10 cellular contexts compared by ENCODE assay signal in the genomic region with DNA sequence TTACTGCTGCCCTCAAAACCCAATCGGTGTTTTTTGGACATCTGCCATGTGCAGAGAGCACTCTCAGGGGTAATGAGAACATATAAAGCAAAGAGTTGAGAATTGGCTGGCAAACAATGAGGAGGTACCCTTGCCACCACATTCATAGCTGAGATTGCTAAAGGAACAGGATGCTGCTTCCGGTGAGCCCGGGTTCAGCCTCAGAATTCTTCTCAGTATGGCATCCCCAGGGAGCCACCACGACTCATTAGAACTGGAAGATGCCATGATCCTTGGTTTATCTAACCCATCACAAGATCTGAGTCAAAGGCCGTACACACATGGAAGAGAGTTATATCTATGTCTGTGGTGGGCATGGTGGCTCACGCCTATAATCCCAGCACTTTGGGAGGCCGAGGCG.
DNase-seq lines count a peak whose midpoint lies in the region; ATAC-seq and TF ChIP-seq lines count a peak whose summit lies in the region.
"Had no signal": no experiment of that assay in that cellular context is flagged by ENCODE, and none has a peak within 500 bp of the region (broad histone marks: within the 10 kb centered on the region; RNA-seq: fewer than 3 reads in every experiment).

No MANE protein-coding gene starts in this region.

- peaks cover 93% of the 10 kb centered on the region for H3K36me3 Mint-ChIP-seq in activated CD4-positive, alpha-beta T cell treated with anti-CD3 and anti-CD28 coated beads for 36 hours (ENCODE audit: low read depth)
- H3K36me3 Mint-ChIP-seq in stimulated activated memory B cell treated with anti-CD40 and anti-IgM and Interleukin-4, amounts not matched to agents 10 μg/mL and 1 μg/mL and 100 μg/mL, for 72 hours, result peaks cover 83% of the 10 kb centered on the region
- peaks cover 15 to 81% (median 36%) of the 10 kb centered on the region in 3 donors for H3K36me3 Mint-ChIP-seq in CD8-positive, alpha-beta memory T cell

- no peaks in the 10 kb centered on the region for H3K27me3 ChIP-seq in breast epithelium
- H3K27me3 ChIP-seq in CD8-positive, alpha-beta memory T cell (ENCODE audit: insufficient read depth, low read length, poor library complexity, severe bottlenecking), result no peaks in the 10 kb centered on the region
- H3K27me3 ChIP-seq: gastroesophageal sphincter had no signal

- peak overlapping the region in 1 of 3 donors; percentile 9 for H3K4me3 ChIP-seq in breast epithelium
- H3K4me3 ChIP-seq in CD8-positive, alpha-beta memory T cell (ENCODE audit: low read length), result no peak overlapping the region
- H3K4me3 ChIP-seq: gastroesophageal sphincter had no signal

- intact Hi-C loops in activated CD4-positive, alpha-beta T cell treated with anti-CD3 and anti-CD28 coated beads for 36 hours (cut with DNase I, micrococcal nuclease), result no loop called here
- intact Hi-C loops in breast epithelium (cut with DNase I; ENCODE audit: low total_unique reads), result no loop called here

- H3K27me3 Mint-ChIP-seq in activated CD4-positive, alpha-beta T cell treated with anti-CD3 and anti-CD28 coated beads for 36 hours, result no peaks in the 10 kb centered on the region
- no peaks in the 10 kb centered on the region for H3K27me3 Mint-ChIP-seq in stimulated activated memory B cell treated with anti-CD40 and anti-IgM and Interleukin-4, amounts not matched to agents 10 μg/mL and 1 μg/mL and 100 μg/mL, for 72 hours
- no peaks in the 10 kb centered on the region for H3K27me3 Mint-ChIP-seq in CD8-positive, alpha-beta memory T cell

- peaks cover 3 to 39% of the 10 kb centered on the region in 2 donors for H3K4me1 ChIP-seq in breast epithelium
- peaks cover 7% of the 10 kb centered on the region for H3K4me1 ChIP-seq in CD8-positive, alpha-beta memory T cell (ENCODE audit: insufficient read depth, low read length)

- no peak for DNase-seq in activated CD4-positive, alpha-beta T cell treated with anti-CD3 and anti-CD28 coated beads for 36 hours
- DNase-seq in activated CD4-positive, alpha-beta T cell treated with anti-CD3 and anti-CD28 coated beads for 4 hours, result no peak
- peak; percentile 71 for DNase-seq in NCI-H345 (lab: John Stamatoyannopoulos, UW)
- DNase-seq in breast epithelium (ENCODE audit: low spot score in 2 of 2), result no peak
- no peak for DNase-seq in CD8-positive, alpha-beta memory T cell
- DNase-seq: NCI-H524 had no signal

- CTCF ChIA-PET in activated CD4-positive, alpha-beta T cell treated with anti-CD3 and anti-CD28 coated beads for 36 hours (lab: Charles Lee), result interaction anchor here (0.9 to 1.3 kb wide), 2 partner anchors 10 to 325 kb away, joined by 3 to 5 read pairs; no protein-coding TSS in a partner anchor
- CTCF ChIA-PET in CD8-positive, alpha-beta memory T cell (lab: Charles Lee), result no interaction called here

- H3K27ac Mint-ChIP-seq in activated CD4-positive, alpha-beta T cell treated with anti-CD3 and anti-CD28 coated beads for 36 hours, result peak overlapping the region; percentile 65
- H3K27ac Mint-ChIP-seq in stimulated activated memory B cell treated with anti-CD40 and anti-IgM and Interleukin-4, amounts not matched to agents 10 μg/mL and 1 μg/mL and 100 μg/mL, for 72 hours, result peak overlapping the region; percentile 96
- peak overlapping the region in 3 of 8 donors; percentile 27 to 63 (median 50) for H3K27ac Mint-ChIP-seq in CD8-positive, alpha-beta memory T cell

- ATAC-seq in activated CD4-positive, alpha-beta T cell treated with anti-CD3 and anti-CD28 coated beads for 36 hours, result no peak
- ATAC-seq in stimulated activated memory B cell treated with anti-CD40 and anti-IgM and Interleukin-4, amounts not matched to agents 10 μg/mL and 1 μg/mL and 100 μg/mL, for 72 hours, result no peak
- ATAC-seq in HG03097 (IDR thresholded peaks at IDR 0.05; ENCODE audit: low FRiP score, unreplicated experiment) (no peak), GM18909 (IDR thresholded peaks at IDR 0.05; ENCODE audit: poor library complexity, unreplicated experiment) (no peak)
- ATAC-seq: gastroesophageal sphincter had no signal

- no peak for TF ChIP-seq POLR2A in breast epithelium (IDR thresholded peaks at IDR 0.05)

- POLR2A ChIA-PET in activated CD4-positive, alpha-beta T cell treated with anti-CD3 and anti-CD28 coated beads for 36 hours (lab: Charles Lee), result no interaction called here
- POLR2A ChIA-PET in CD8-positive, alpha-beta memory T cell (lab: Charles Lee), result no interaction called here

- H3K27ac ChIP-seq in breast epithelium, result peak overlapping the region; percentile 65 to 79
- H3K27ac ChIP-seq in CD8-positive, alpha-beta memory T cell (ENCODE audit: low read depth, low read length), result no peak overlapping the region

- TF ChIP-seq CTCF in breast epithelium (IDR thresholded peaks at IDR 0.05), result no peak

- H3K4me3 Mint-ChIP-seq in activated CD4-positive, alpha-beta T cell treated with anti-CD3 and anti-CD28 coated beads for 36 hours, result no peak overlapping the region
- H3K4me3 Mint-ChIP-seq in stimulated activated memory B cell treated with anti-CD40 and anti-IgM and Interleukin-4, amounts not matched to agents 10 μg/mL and 1 μg/mL and 100 μg/mL, for 72 hours, result no peak overlapping the region
- H3K4me3 Mint-ChIP-seq in CD8-positive, alpha-beta memory T cell, result no peak overlapping the region

- no peaks in the 10 kb centered on the region for H3K36me3 ChIP-seq in breast epithelium
- peaks cover 9% of the 10 kb centered on the region for H3K36me3 ChIP-seq in CD8-positive, alpha-beta memory T cell (ENCODE audit: insufficient read depth, low read length)

- H3K9me3 Mint-ChIP-seq in activated CD4-positive, alpha-beta T cell treated with anti-CD3 and anti-CD28 coated beads for 36 hours (ENCODE audit: low read depth), result peaks cover 3% of the 10 kb centered on the region
- H3K9me3 Mint-ChIP-seq in stimulated activated memory B cell treated with anti-CD40 and anti-IgM and Interleukin-4, amounts not matched to agents 10 μg/mL and 1 μg/mL and 100 μg/mL, for 72 hours, result no peaks in the 10 kb centered on the region
- no peaks in the 10 kb centered on the region for H3K9me3 Mint-ChIP-seq in CD8-positive, alpha-beta memory T cell

- no peaks in the 10 kb centered on the region for H3K9me3 ChIP-seq in breast epithelium
- no peaks in the 10 kb centered on the region for H3K9me3 ChIP-seq in CD8-positive, alpha-beta memory T cell (ENCODE audit: low read length)
- H3K9me3 ChIP-seq: gastroesophageal sphincter had no signal

- peaks cover 91% of the 10 kb centered on the region for H3K4me1 Mint-ChIP-seq in activated CD4-positive, alpha-beta T cell treated with anti-CD3 and anti-CD28 coated beads for 36 hours
- H3K4me1 Mint-ChIP-seq in stimulated activated memory B cell treated with anti-CD40 and anti-IgM and Interleukin-4, amounts not matched to agents 10 μg/mL and 1 μg/mL and 100 μg/mL, for 72 hours, result peaks cover 73% of the 10 kb centered on the region
- peaks cover 52 to 74% (median 66%) of the 10 kb centered on the region in 3 donors for H3K4me1 Mint-ChIP-seq in CD8-positive, alpha-beta memory T cell
